ENCODE assay signal across 13 cellular contexts in the genomic region with DNA sequence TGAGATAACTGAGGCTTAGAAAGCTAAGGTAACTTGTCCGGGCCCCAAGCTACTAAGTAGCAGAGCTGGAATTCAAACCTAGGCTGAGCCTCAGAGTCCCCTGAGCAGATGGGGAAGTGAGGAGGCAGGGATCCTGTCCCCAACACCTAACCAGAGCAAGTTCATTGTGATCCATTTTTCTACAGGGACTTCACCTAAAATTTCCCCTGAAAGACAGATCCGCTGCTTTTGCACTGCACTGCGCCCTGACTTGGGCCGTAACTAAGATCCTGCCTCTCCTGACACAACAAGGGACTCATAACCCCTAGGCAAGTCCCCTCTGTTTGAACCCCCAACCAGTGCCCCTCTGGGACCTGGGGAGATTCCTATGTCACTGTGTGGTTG. TPM values are rescaled to one million over a fixed set of nuclear protein-coding genes. Genes with fewer than 3 reads are reported as not detected.
DNase-seq lines count a peak whose midpoint lies in the region; ATAC-seq, FAIRE-seq and TF ChIP-seq lines count a peak whose summit lies in the region.
"Had no signal": no experiment of that assay in that cellular context is flagged by ENCODE, and none has a peak within 500 bp of the region (broad histone marks: within the 10 kb centered on the region; RNA-seq: fewer than 3 reads in every experiment).

No MANE protein-coding gene starts in this region.

- intact Hi-C loops in left lung (cut with DNase I): no loop called here

- TF ChIP-seq CTCF in GM20000 (IDR thresholded peaks at IDR 0.05; ENCODE audit: extremely low read depth, missing control alignments) (no peak), left lung (IDR thresholded peaks at IDR 0.05) (no peak)

- H3K36me3 ChIP-seq in left lung (no peaks in the 10 kb centered on the region), small intestine (ENCODE audit: control insufficient read depth in 2 of 2, insufficient read depth in 2 of 2, low read length in 2 of 2) (no peaks in the 10 kb centered on the region)

- no peak for FAIRE-seq in small intestine (lab: Jason Lieb, UNC)

- ATAC-seq in GM18511 (IDR thresholded peaks at IDR 0.05; ENCODE audit: unreplicated experiment) (peak; percentile 40), HG02885 (IDR thresholded peaks at IDR 0.05; ENCODE audit: poor library complexity, unreplicated experiment) (peak; percentile 6), HG03575 (IDR thresholded peaks at IDR 0.05; ENCODE audit: extremely low read depth, insufficient number of reproducible peaks, low FRiP score, unreplicated experiment) (peak; percentile 16), left lung (no peak)

- H3K27me3 ChIP-seq in left lung (no peaks in the 10 kb centered on the region), small intestine (ENCODE audit: control insufficient read depth in 2 of 2, insufficient read depth in 2 of 2, low read length in 2 of 2) (no peaks in the 10 kb centered on the region)

- 91 to 96% (median 93%) methylated on average over 4 of the region's 4 CpGs for WGBS in small intestine, 3 donors

- H3K9me3 ChIP-seq in left lung (no peaks in the 10 kb centered on the region), small intestine (ENCODE audit: control insufficient read depth, low read depth) (no peaks in the 10 kb centered on the region)

- H3K4me1 ChIP-seq in left lung (peaks cover 0 to 9% of the 10 kb centered on the region in 2 donors), small intestine (ENCODE audit: control insufficient read depth in 2 of 2, insufficient read depth in 1 of 2, low read depth in 1 of 2, low read length in 1 of 2) (no peaks in the 10 kb centered on the region)

- H3K27ac ChIP-seq in left lung: no peak overlapping the region
- H3K27ac ChIP-seq in small intestine (ENCODE audit: low read depth in 1 of 2, low read length in 1 of 2): no peak overlapping the region

- no peak overlapping the region for H3K4me3 ChIP-seq in left lung
- no peak overlapping the region for H3K4me3 ChIP-seq in small intestine (ENCODE audit: low read depth in 1 of 2, low read length in 2 of 2)

- DNase-seq in GM20000 (ENCODE audit: low spot score) (peak; percentile 20), SKM-1 (lab: John Stamatoyannopoulos, UW; ENCODE audit: unreplicated experiment) (no peak), left lung (no peak), small intestine (no peak)
- no peak for DNase-seq in activated CD8-positive, alpha-beta memory T cell treated with anti-CD3 and anti-CD28 coated beads, Interleukin-2, amount 50 U/mL, for 48 hours
- DNase-seq: activated CD4-positive, alpha-beta T cell treated with anti-CD3 and anti-CD28 coated beads, Interleukin-2, amount 50 U/mL, for 48 hours; DMS153; NCI-H1092 treated with DMSO at 0.1 percent for 48 hours; NCI-H524 treated with DMSO at 0.1 percent for 48 hours; T1000 had no signal

RNA-seq across cellular contexts. Expression of a gene that starts 25.6 kb away (rescaled TPM):
- 10 to 100 TPM; 16.7 to 21.9 TPM for total RNA-seq in left lung
- polyA plus RNA-seq in small intestine: 10 to 100 TPM in 2 of 3 donors, 1 to 10 TPM in 1; 7.1 to 13.2 (median 10.5) TPM
